ENCODE assay signal across 21 cellular contexts in genomic region chr6:69279805-69280204, GRCh38.
DNase-seq lines count a peak whose midpoint lies in the region; ATAC-seq and TF ChIP-seq lines count a peak whose summit lies in the region.
"Had no signal": no experiment of that assay in that cellular context is flagged by ENCODE, and none has a peak within 500 bp of the region (broad histone marks: within the 10 kb centered on the region; RNA-seq: fewer than 3 reads in every experiment).

No MANE protein-coding gene starts in this region.

- H3K9me3 ChIP-seq in ectodermal cell (ENCODE audit: control insufficient read depth, low read length) = no peaks in the 10 kb centered on the region
- H3K9me3 ChIP-seq: thoracic aorta had no signal

- peak overlapping the region; percentile 16 for H3K27ac ChIP-seq in ectodermal cell (ENCODE audit: insufficient read depth, low read depth, low read length, poor library complexity, severe bottlenecking)
- H3K27ac ChIP-seq: thoracic aorta had no signal

- H3K9me3 Mint-ChIP-seq in nephron (no peaks in the 10 kb centered on the region), type B pancreatic cell (no peaks in the 10 kb centered on the region)
- H3K9me3 Mint-ChIP-seq: T-helper 2 cell treated with Interferon-gamma antibody and Interleukin-4, amounts not matched to agents 5 μg/mL and 100 μg/mL, for 36 hours had no signal

- H3K4me1 Mint-ChIP-seq in nephron (peaks cover 10% of the 10 kb centered on the region), type B pancreatic cell (ENCODE audit: unreplicated experiment) (peaks cover 5% of the 10 kb centered on the region)

- no peak overlapping the region for H3K4me3 ChIP-seq in ectodermal cell (ENCODE audit: insufficient read depth, low read depth, low read length)
- H3K4me3 ChIP-seq: thoracic aorta had no signal

- peaks cover 14% of the 10 kb centered on the region for H3K4me1 ChIP-seq in ectodermal cell (ENCODE audit: control insufficient read depth, insufficient read depth, low read length)

- peak in 44 of 58 donors; percentile 2 to 78 (median 32) for DNase-seq in anterior cingulate cortex (lab: John Stamatoyannopoulos, UW)
- peak; percentile 60 for DNase-seq in superior temporal gyrus (ENCODE audit: extremely low spot score)
- DNase-seq in NCI-H2029 treated with DMSO at 0.1 percent for 48 hours (lab: John Stamatoyannopoulos, UW) = no peak
- no peak for DNase-seq in type B pancreatic cell (ENCODE audit: extremely low spot score, unreplicated experiment)
- DNase-seq: activated naive CD4-positive, alpha-beta T cell treated with anti-CD3 and anti-CD28 coated beads, Interleukin-2, amount 50 U/mL, for 16 hours; CD4-positive, alpha-beta T cell; effector CD4-positive, alpha-beta T cell; erythroblast; Kasumi-1; NCI-H1048; NCI-H187; NCI-H226; stimulated activated CD4-positive, alpha-beta T cell treated with anti-CD3 and anti-CD28 coated beads, Interleukin-12 subunit alpha, Interleukin-12 subunit beta, amount 100 ng/mL, for 4 hours; stimulated activated CD4-positive, alpha-beta T cell treated with anti-CD3 and anti-CD28 coated beads, Interleukin-4, amount 100 ng/mL, for 24 hours; stimulated activated naive CD4-positive, alpha-beta T cell treated with Interleukin-2 at 50 U/mL for 16 hours had no signal

- H3K27me3 Mint-ChIP-seq in nephron (ENCODE audit: low read depth) (no peaks in the 10 kb centered on the region), type B pancreatic cell (no peaks in the 10 kb centered on the region)
- H3K27me3 Mint-ChIP-seq: CD4-positive, alpha-beta T cell; natural killer cell treated with Interleukin-12 subunit alpha and Interleukin-12 subunit beta and Interleukin-15 and Interleukin-18, amount 100 ng/mL, for 72 hours had no signal

- no peak for ATAC-seq in GM18502 (IDR thresholded peaks at IDR 0.05; ENCODE audit: poor library complexity, unreplicated experiment)
- ATAC-seq: natural killer cell treated with Interleukin-12 subunit alpha and Interleukin-12 subunit beta and Interleukin-15 and Interleukin-18, amount 100 ng/mL, for 72 hours had no signal

- no peaks in the 10 kb centered on the region for H3K27me3 ChIP-seq in ectodermal cell (ENCODE audit: control insufficient read depth, insufficient read depth, low read length, poor library complexity, severe bottlenecking)

- H3K27ac Mint-ChIP-seq in nephron = peak overlapping the region; percentile 7 to 40 (median 11)
- H3K27ac Mint-ChIP-seq in type B pancreatic cell = no peak overlapping the region
- H3K27ac Mint-ChIP-seq: CD4-positive, alpha-beta T cell; natural killer cell treated with Interleukin-12 subunit alpha and Interleukin-12 subunit beta and Interleukin-15 and Interleukin-18, amount 100 ng/mL, for 72 hours; T-helper 2 cell treated with Interferon-gamma antibody and Interleukin-4, amounts not matched to agents 5 μg/mL and 100 μg/mL, for 36 hours had no signal

- no peaks in the 10 kb centered on the region for H3K36me3 Mint-ChIP-seq in nephron (ENCODE audit: low read depth)
- no peaks in the 10 kb centered on the region for H3K36me3 Mint-ChIP-seq in type B pancreatic cell
- H3K36me3 Mint-ChIP-seq: natural killer cell treated with Interleukin-12 subunit alpha and Interleukin-12 subunit beta and Interleukin-15 and Interleukin-18, amount 100 ng/mL, for 72 hours had no signal

- no peak for TF ChIP-seq CTCF in nephron (IDR thresholded peaks at IDR 0.05; ENCODE audit: unreplicated experiment in 3 of 3)
- no peak for TF ChIP-seq CTCF in type B pancreatic cell (conservative IDR thresholded peaks at IDR 0.05)

- H3K36me3 ChIP-seq in ectodermal cell (ENCODE audit: control insufficient read depth, insufficient read depth, low read length) = no peaks in the 10 kb centered on the region
- H3K36me3 ChIP-seq: thoracic aorta had no signal

- WGBS in ectodermal cell, 2 experiments = 39 to 42% methylated on average over 4 of the region's 4 CpGs

- H3K4me3 Mint-ChIP-seq in nephron (peak overlapping the region in 1 of 3 experiments; percentile 7), type B pancreatic cell (no peak overlapping the region)
- H3K4me3 Mint-ChIP-seq: CD4-positive, alpha-beta T cell; natural killer cell treated with Interleukin-12 subunit alpha and Interleukin-12 subunit beta and Interleukin-15 and Interleukin-18, amount 100 ng/mL, for 72 hours; T-helper 2 cell treated with Interferon-gamma antibody and Interleukin-4, amounts not matched to agents 5 μg/mL and 100 μg/mL, for 36 hours had no signal

Comparison
In these comparisons a context has a peak if more than half of its experiments do, and no peak if none do; other contexts are left out.
1. DNase-seq: peak in anterior cingulate cortex (44 of 58) and superior temporal gyrus (single experiment); none in NCI-H2029 treated with DMSO at 0.1 percent for 48 hours (single experiment) and type B pancreatic cell (single experiment).